In genomic region chr1:76759950-76760349, GRCh38 we compare ENCODE assay signal across 12 cellular contexts.
A peak's percentile ranks its signal among the peaks of the same experiment; 100 is the strongest.
DNase-seq lines count a peak whose midpoint lies in the region; ATAC-seq, FAIRE-seq and TF ChIP-seq lines count a peak whose summit lies in the region.
"Had no signal": no experiment of that assay in that cellular context is flagged by ENCODE, and none has a peak within 500 bp of the region (broad histone marks: within the 10 kb centered on the region; RNA-seq: fewer than 3 reads in every experiment).

No MANE protein-coding gene starts in this region.

- no peaks in the 10 kb centered on the region for H4K20me1 ChIP-seq in K562 (replicated peaks; ENCODE audit: control insufficient read depth, insufficient read depth, low read length)

- no peaks in the 10 kb centered on the region for H3K4me1 ChIP-seq in K562 (replicated peaks in 1 of 2; ENCODE audit: control insufficient read depth in 2 of 2, insufficient read depth in 2 of 2, low read length in 2 of 2)

- H3K27ac ChIP-seq in K562 (ENCODE audit: extremely low read depth, low read depth, low read length), result no peak overlapping the region

- in situ Hi-C loops in K562 (cut with MboI), result no loop called here

- CTCF ChIA-PET in K562 (lab: Yijun Ruan, JAX; ENCODE audit: low intra/inter-chr PET ratio), result no interaction called here

- H3K4me2 ChIP-seq in K562 (ENCODE audit: insufficient read depth, low read length), result no peak overlapping the region

- no peaks in the 10 kb centered on the region for H3K36me3 ChIP-seq in K562 (ENCODE audit: control insufficient read depth, insufficient read depth, low read length)

- peak; percentile 3 to 19 for DNase-seq in NCI-H524 (lab: John Stamatoyannopoulos, UW)
- no peak for DNase-seq in NCI-H524 treated with DMSO at 0.1 percent for 48 hours (lab: John Stamatoyannopoulos, UW)
- peak; percentile 85 for DNase-seq in NCI-H2107 treated with DMSO at 0.1 percent for 48 hours (lab: John Stamatoyannopoulos, UW; ENCODE audit: unreplicated experiment)
- DNase-seq in K562 (ENCODE audit: extremely low read depth in 1 of 4, low spot score in 3 of 4), result no peak
- no peak for DNase-seq in sciatic nerve (ENCODE audit: low spot score)
- DNase-seq in activated CD4-positive, alpha-beta T cell treated with anti-CD3 and anti-CD28 coated beads, Interleukin-2, amount 50 U/mL, for 48 hours, result no peak
- no peak for DNase-seq in activated CD4-positive, alpha-beta T cell treated with anti-CD3 and anti-CD28 coated beads, Interleukin-2, amount 50 U/mL, for 4 hours
- DNase-seq: H7; stimulated activated CD4-positive, alpha-beta T cell treated with anti-CD3 and anti-CD28 coated beads, Interleukin-12 subunit alpha, Interleukin-12 subunit beta, amount 100 ng/mL, for 4 hours; T-helper 2 cell had no signal

- no peaks in the 10 kb centered on the region; the same call in 1 of the 2 replicates for H3K9me3 ChIP-seq in K562 (replicated peaks; ENCODE audit: control insufficient read depth, insufficient read depth, low read depth, low read length)

- WGBS in K562 (ENCODE audit: insufficient coverage, low coverage, missing lambda C conversion rate), result 0% methylated on average over 4 of the region's 4 CpGs

- no peak for TF ChIP-seq CTCF in K562 (IDR thresholded peaks at IDR 0.05 in 2 of 3, conservative IDR thresholded peaks at IDR 0.05 in 1 of 3; ENCODE audit: insufficient read depth in 2 of 3, low read depth in 1 of 3, low read length in 3 of 3)

- no peak for TF ChIP-seq EP300 in K562 (IDR thresholded peaks at IDR 0.05; ENCODE audit: low read length)

- H3K9ac ChIP-seq in K562 (ENCODE audit: insufficient read depth in 1 of 2, low read depth in 2 of 2, low read length in 2 of 2), result no peak overlapping the region

- no peak overlapping the region for H2AFZ ChIP-seq in K562 (ENCODE audit: low read depth, low read length)

- POLR2A ChIA-PET in K562 (lab: Yijun Ruan, JAX), result no interaction called here

- no peak for TF ChIP-seq POLR2A in K562 (conservative IDR thresholded peaks at IDR 0.05)

- no peak overlapping the region for H3K4me3 ChIP-seq in K562

- ATAC-seq in K562, result no peak
- peak; percentile 51 for ATAC-seq in sciatic nerve
- no peak for ATAC-seq in HG02571 (IDR thresholded peaks at IDR 0.05; ENCODE audit: unreplicated experiment)

- no TSS peak for BruUV-seq in K562 (replicated peaks; lab: Mats Ljungman, UMichigan)

- H3K9me1 ChIP-seq in K562 (ENCODE audit: control insufficient read depth, insufficient read depth, low read length), result no peaks in the 10 kb centered on the region

- TF ChIP-seq RAD21 in K562 (CRISPR knock-in tag; conservative IDR thresholded peaks at IDR 0.05 in 1 of 2, IDR thresholded peaks at IDR 0.05 in 1 of 2), result no peak

- H3K27me3 ChIP-seq in K562 (ENCODE audit: control insufficient read depth in 2 of 2, insufficient read depth in 2 of 2, low read length in 2 of 2), result no peaks in the 10 kb centered on the region

- FAIRE-seq in K562 (lab: Jason Lieb, UNC), result no peak
- FAIRE-seq: GM12892 had no signal

- H3K79me2 ChIP-seq in K562 (ENCODE audit: control insufficient read depth, insufficient read depth, low read length), result no peaks in the 10 kb centered on the region

- intact Hi-C loops in K562 (cut with micrococcal nuclease), result no loop called here
- intact Hi-C loops in sciatic nerve (cut with DNase I), result no loop called here

TF ChIP-seq in K562, 482 proteins besides CTCF, POLR2A, EP300 and RAD21:
- no peak for TF ChIP-seq BMI1 (IDR thresholded peaks at IDR 0.05; ENCODE audit: low read length)
- peak; percentile 42; the same call in 1 of the 2 replicates for TF ChIP-seq NFIC (IDR thresholded peaks at IDR 0.05)

Comparison
In these comparisons a context has a peak if more than half of its experiments do, and no peak if none do; other contexts are left out.
1. DNase-seq: peak in NCI-H524 (2 of 2) and NCI-H2107 treated with DMSO at 0.1 percent for 48 hours (single experiment); none in NCI-H524 treated with DMSO at 0.1 percent for 48 hours (single experiment), K562 (0 of 4), sciatic nerve (single experiment), activated CD4-positive, alpha-beta T cell treated with anti-CD3 and anti-CD28 coated beads, Interleukin-2, amount 50 U/mL, for 48 hours (0 of 2) and activated CD4-positive, alpha-beta T cell treated with anti-CD3 and anti-CD28 coated beads, Interleukin-2, amount 50 U/mL, for 4 hours (0 of 2).